In the genomic region with DNA sequence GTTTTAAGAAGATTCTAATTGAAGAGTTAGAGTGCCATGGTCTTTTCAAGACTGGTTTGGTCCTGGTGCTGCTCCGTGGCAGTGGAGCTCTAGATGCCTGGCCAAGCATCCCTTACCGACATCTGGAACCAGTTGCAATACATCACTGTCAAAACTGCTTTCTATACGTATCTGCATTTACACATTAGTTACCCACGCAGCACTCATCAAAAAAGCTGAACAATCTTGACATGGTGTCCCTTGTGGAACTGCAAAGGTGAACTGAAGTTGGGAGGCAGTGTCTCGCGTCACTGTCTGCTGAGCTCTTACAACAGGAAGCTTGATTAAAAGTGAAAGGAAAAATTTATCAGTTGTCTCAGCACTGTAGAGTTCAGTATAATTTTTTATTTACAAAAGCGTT, we compare ENCODE assay signal across 11 cellular contexts.
DNase-seq lines count a peak whose midpoint lies in the region; ATAC-seq, FAIRE-seq and TF ChIP-seq lines count a peak whose summit lies in the region.
"Had no signal": no experiment of that assay in that cellular context is flagged by ENCODE, and none has a peak within 500 bp of the region (broad histone marks: within the 10 kb centered on the region; RNA-seq: fewer than 3 reads in every experiment).

No MANE protein-coding gene starts in this region.

- DNase-seq in NCI-H1417 (lab: John Stamatoyannopoulos, UW) (peak in 2 of 3 experiments; percentile 4 to 50), NCI-H1417 treated with DMSO at 0.1 percent for 48 hours (lab: John Stamatoyannopoulos, UW) (no peak), Panc1 (ENCODE audit: low read depth, low spot score) (no peak), HepG2 (ENCODE audit: low spot score) (no peak), GM19238 (ENCODE audit: insufficient read length, low spot score) (no peak)
- DNase-seq in activated naive CD8-positive, alpha-beta T cell treated with anti-CD3 and anti-CD28 coated beads, Interleukin-2, amount 10 ng/mL, durations not matched to agents 7 days and 5 days, result no peak
- DNase-seq in stimulated activated CD8-positive, alpha-beta memory T cell treated with anti-CD3 and anti-CD28 coated beads, Interleukin-4, amount 100 ng/mL, for 48 hours, result peak; percentile 48

- peak overlapping the region; percentile 84 for H3K27ac Mint-ChIP-seq in activated naive CD8-positive, alpha-beta T cell treated with anti-CD3 and anti-CD28 coated beads, Interleukin-2, amount 10 ng/mL, durations not matched to agents 7 days and 5 days

- H3K9me3 ChIP-seq in Panc1 (ENCODE audit: control insufficient read depth, insufficient read depth, low read depth, low read length), result no peaks in the 10 kb centered on the region
- H3K9me3 ChIP-seq in HepG2 (ENCODE audit: low read length), result no peaks in the 10 kb centered on the region
- H3K9me3 ChIP-seq: thyroid gland had no signal

- CTCF ChIA-PET in Panc1 (lab: Charles Lee) (no interaction called here), HepG2 (lab: Yijun Ruan, JAX; ENCODE audit: low intra/inter-chr PET ratio, low total read pairs) (no interaction called here)

- 94% methylated on average over 7 of the region's 7 CpGs for WGBS in HepG2 (ENCODE audit: low lambda C conversion rate)

- H3K4me1 ChIP-seq in Panc1 (ENCODE audit: control insufficient read depth, insufficient read depth, low read length) (no peaks in the 10 kb centered on the region), HepG2 (ENCODE audit: insufficient read depth, low read length) (peaks cover 7% of the 10 kb centered on the region)

- H4K20me1 ChIP-seq in HepG2 (ENCODE audit: insufficient read depth, low read length), result no peaks in the 10 kb centered on the region

- H3K36me3 ChIP-seq in Panc1 (ENCODE audit: control insufficient read depth, insufficient read depth, low read length) (no peaks in the 10 kb centered on the region), HepG2 (replicated peaks in 1 of 2; ENCODE audit: control insufficient read depth in 1 of 2, insufficient read depth in 2 of 2, low read length in 2 of 2) (no peaks in the 10 kb centered on the region)
- H3K36me3 ChIP-seq: thyroid gland had no signal

- TF ChIP-seq CTCF in Panc1 (IDR thresholded peaks at IDR 0.05), result no peak
- no peak for TF ChIP-seq CTCF in HepG2 (CRISPR knock-in tag; IDR thresholded peaks at IDR 0.05)

- in situ Hi-C loops in Panc1 (cut with HindIII; ENCODE audit: low pct_unique_long_range_greater_than_20kb, low sequenced_read_pairs), result no loop called here
- in situ Hi-C loops in HepG2 (cut with HindIII; ENCODE audit: extremely low pct_ligation_motif_present, low pct_unique_long_range_greater_than_20kb), result no loop called here

- peak overlapping the region; percentile 85 for H3K4me3 Mint-ChIP-seq in activated naive CD8-positive, alpha-beta T cell treated with anti-CD3 and anti-CD28 coated beads, Interleukin-2, amount 10 ng/mL, durations not matched to agents 7 days and 5 days

- POLR2A ChIA-PET in Panc1 (lab: Charles Lee), result interaction anchor here (0.5 kb wide), 1 partner anchor 461 kb away, joined by 6 read pairs; no protein-coding TSS in a partner anchor
- POLR2A ChIA-PET in activated naive CD8-positive, alpha-beta T cell treated with anti-CD3 and anti-CD28 coated beads, Interleukin-2, amount 10 ng/mL, durations not matched to agents 7 days and 5 days (lab: Charles Lee), result interaction anchor here (1.1 to 1.4 kb wide), 2 partner anchors 84 to 123 kb away, joined by 4 read pairs; a partner anchor contains a TSS
- POLR2A ChIA-PET in HepG2 (lab: Yijun Ruan, JAX), result no interaction called here

- H3K27ac ChIP-seq in Panc1 (ENCODE audit: low read length) (peak overlapping the region; percentile 39; the same call in 1 of the 2 replicates), HepG2 (ENCODE audit: extremely low read length, insufficient read depth, low read length) (no peak overlapping the region)
- H3K27ac ChIP-seq: 22Rv1, thyroid gland had no signal

- BruUV-seq in Panc1 (replicated peaks; lab: Mats Ljungman, UMichigan) (no TSS peak), HepG2 (replicated peaks; lab: Mats Ljungman, UMichigan) (no TSS peak)

- H3K9me3 Mint-ChIP-seq in activated naive CD8-positive, alpha-beta T cell treated with anti-CD3 and anti-CD28 coated beads, Interleukin-2, amount 10 ng/mL, durations not matched to agents 7 days and 5 days, result peaks cover 2% of the 10 kb centered on the region

- H3K36me3 Mint-ChIP-seq in activated naive CD8-positive, alpha-beta T cell treated with anti-CD3 and anti-CD28 coated beads, Interleukin-2, amount 10 ng/mL, durations not matched to agents 7 days and 5 days, result peaks cover 11% of the 10 kb centered on the region

- H3K27me3 ChIP-seq in Panc1 (ENCODE audit: control insufficient read depth, insufficient read depth, low read length) (no peaks in the 10 kb centered on the region), HepG2 (ENCODE audit: control insufficient read depth in 1 of 2, insufficient read depth in 2 of 2, low read length in 2 of 2) (no peaks in the 10 kb centered on the region)
- H3K27me3 ChIP-seq: thyroid gland had no signal

- TF ChIP-seq RAD21 in HepG2 (CRISPR knock-in tag; IDR thresholded peaks at IDR 0.05), result no peak

- peaks cover 15% of the 10 kb centered on the region for H3K4me1 Mint-ChIP-seq in activated naive CD8-positive, alpha-beta T cell treated with anti-CD3 and anti-CD28 coated beads, Interleukin-2, amount 10 ng/mL, durations not matched to agents 7 days and 5 days

- TF ChIP-seq EP300 in HepG2 (IDR thresholded peaks at IDR 0.05; ENCODE audit: low read depth in 2 of 2, low read length in 2 of 2) (no peak), HepG2 (CRISPR knock-in tag; IDR thresholded peaks at IDR 0.05; ENCODE audit: borderline replicate concordance) (no peak)

- H3K79me2 ChIP-seq in HepG2 (ENCODE audit: insufficient read depth, low read length), result no peaks in the 10 kb centered on the region

- no peak overlapping the region for H3K9ac ChIP-seq in HepG2 (ENCODE audit: insufficient read depth, low read depth, low read length)

- H3K4me2 ChIP-seq in HepG2 (ENCODE audit: low read depth, low read length), result no peak overlapping the region

- no peak overlapping the region for H2AFZ ChIP-seq in HepG2 (ENCODE audit: low read length)

- H3K4me3 ChIP-seq in Panc1 (ENCODE audit: low read depth in 2 of 2, low read length in 2 of 2) (peak overlapping the region; percentile 9 to 30; a peak in 2 of 4 replicates), HepG2 (replicated peaks in 1 of 3; ENCODE audit: insufficient read depth in 1 of 3, low read depth in 2 of 3, low read length in 3 of 3) (no peak overlapping the region)

- no peaks in the 10 kb centered on the region for H3K27me3 Mint-ChIP-seq in activated naive CD8-positive, alpha-beta T cell treated with anti-CD3 and anti-CD28 coated beads, Interleukin-2, amount 10 ng/mL, durations not matched to agents 7 days and 5 days

- peak; percentile 8 for FAIRE-seq in HepG2 (lab: Jason Lieb, UNC)
- FAIRE-seq: TTC549 had no signal

- TF ChIP-seq POLR2A in HepG2 (IDR thresholded peaks at IDR 0.05; ENCODE audit: insufficient read depth in 1 of 2, low read depth in 2 of 2, low read length in 2 of 2), result no peak

- ATAC-seq in Panc1 (no peak), HepG2 (no peak), GM18868 (IDR thresholded peaks at IDR 0.05; ENCODE audit: unreplicated experiment) (no peak)
- peak; percentile 100 for ATAC-seq in activated naive CD8-positive, alpha-beta T cell treated with anti-CD3 and anti-CD28 coated beads, Interleukin-2, amount 10 ng/mL, durations not matched to agents 7 days and 5 days (ENCODE audit: low read depth)

- intact Hi-C loops in Panc1 (cut with micrococcal nuclease; ENCODE audit: unreplicated experiment) (no loop called here), HepG2 (cut with micrococcal nuclease; ENCODE audit: unreplicated experiment) (no loop called here)

TF ChIP-seq in HepG2, 621 proteins besides CTCF, POLR2A, EP300 and RAD21:
- TF ChIP-seq, protein P1, sequence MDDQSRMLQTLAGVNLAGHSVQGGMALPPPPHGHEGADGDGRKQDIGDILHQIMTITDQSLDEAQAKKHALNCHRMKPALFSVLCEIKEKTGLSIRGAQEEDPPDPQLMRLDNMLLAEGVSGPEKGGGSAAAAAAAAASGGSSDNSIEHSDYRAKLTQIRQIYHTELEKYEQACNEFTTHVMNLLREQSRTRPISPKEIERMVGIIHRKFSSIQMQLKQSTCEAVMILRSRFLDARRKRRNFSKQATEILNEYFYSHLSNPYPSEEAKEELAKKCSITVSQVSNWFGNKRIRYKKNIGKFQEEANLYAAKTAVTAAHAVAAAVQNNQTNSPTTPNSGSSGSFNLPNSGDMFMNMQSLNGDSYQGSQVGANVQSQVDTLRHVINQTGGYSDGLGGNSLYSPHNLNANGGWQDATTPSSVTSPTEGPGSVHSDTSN (CRISPR knock-in tag; IDR thresholded peaks at IDR 0.05; ENCODE audit: borderline replicate concordance), result no peak
- TF ChIP-seq HNRNPK (IDR thresholded peaks at IDR 0.05; ENCODE audit: low read depth, low read length, poor library complexity, severe bottlenecking), result no peak
- no peak for TF ChIP-seq TAF15 (IDR thresholded peaks at IDR 0.05; ENCODE audit: low read depth, low read length, poor library complexity, severe bottlenecking)
- no peak for TF ChIP-seq ZSCAN29 (CRISPR knock-in tag; conservative IDR thresholded peaks at IDR 0.05)
- no peak for TF ChIP-seq DPF2 (CRISPR knock-in tag; IDR thresholded peaks at IDR 0.05; ENCODE audit: borderline replicate concordance, low read depth)
- TF ChIP-seq ZBTB21 (CRISPR knock-in tag; IDR thresholded peaks at IDR 0.05), result no peak
- TF ChIP-seq ZNF75D (CRISPR knock-in tag; IDR thresholded peaks at IDR 0.05; ENCODE audit: borderline replicate concordance), result no peak

Comparison
In these comparisons a context has a peak if more than half of its experiments do, and no peak if none do; other contexts are left out.
1. DNase-seq: peak in NCI-H1417 (2 of 3) and stimulated activated CD8-positive, alpha-beta memory T cell treated with anti-CD3 and anti-CD28 coated beads, Interleukin-4, amount 100 ng/mL, for 48 hours (single experiment); none in NCI-H1417 treated with DMSO at 0.1 percent for 48 hours (single experiment), Panc1 (single experiment), activated naive CD8-positive, alpha-beta T cell treated with anti-CD3 and anti-CD28 coated beads, Interleukin-2, amount 10 ng/mL, durations not matched to agents 7 days and 5 days (single experiment), HepG2 (single experiment) and GM19238 (single experiment).
2. H3K4me3 ChIP-seq: peak in Panc1 (2 of 2); none in HepG2 (0 of 3).